Comparison of ENCODE assay signal across 8 cellular contexts in genomic region chr6:19812512-19813119, GRCh38. TPM values are rescaled to one million over a fixed set of nuclear protein-coding genes. Genes with fewer than 3 reads are reported as not detected.
DNase-seq lines count a peak whose midpoint lies in the region; ATAC-seq and TF ChIP-seq lines count a peak whose summit lies in the region.

No MANE protein-coding gene starts in this region.

- H3K9me3 ChIP-seq in heart right ventricle (peaks cover 0 to 13% (median 0%) of the 10 kb centered on the region in 11 donors), thyroid gland (no peaks in the 10 kb centered on the region)

- intact Hi-C loops in heart right ventricle (cut with DNase I) (loop anchor here in 3 of 10 donors (5.0 to 10.0 kb wide), 2 partner anchors 242 to 245 kb away; no protein-coding TSS in a partner anchor), thyroid gland (cut with DNase I) (no loop called here)

- H3K27me3 ChIP-seq in heart right ventricle (peaks cover 0 to 5% (median 0%) of the 10 kb centered on the region in 7 donors), thyroid gland (no peaks in the 10 kb centered on the region)

- POLR2A ChIA-PET in AG04449 (lab: Yijun Ruan, JAX), result no interaction called here

- TF ChIP-seq CTCF in AG04449 (IDR thresholded peaks at IDR 0.05; ENCODE audit: insufficient read depth, low read length, missing control alignments), result peak; percentile 52
- TF ChIP-seq CTCF in GM20000 (IDR thresholded peaks at IDR 0.05; ENCODE audit: extremely low read depth, missing control alignments), result peak; percentile 4
- peak; percentile 25 to 73 (median 58) for TF ChIP-seq CTCF in heart right ventricle (IDR thresholded peaks at IDR 0.05)
- peak; percentile 25 to 68 (median 62) for TF ChIP-seq CTCF in thyroid gland (IDR thresholded peaks at IDR 0.05)

- H3K4me3 ChIP-seq in AG04449 (ENCODE audit: low read depth, low read length) (no peak overlapping the region), heart right ventricle (no peak overlapping the region), thyroid gland (replicated peaks in 1 of 3) (no peak overlapping the region)

- H3K36me3 ChIP-seq in heart right ventricle (no peaks in the 10 kb centered on the region), thyroid gland (no peaks in the 10 kb centered on the region)

- DNase-seq in AG04449 (ENCODE audit: low read depth, low spot score), result no peak
- DNase-seq in GM20000 (ENCODE audit: low spot score), result peak; percentile 27
- DNase-seq in SHP77 (lab: John Stamatoyannopoulos, UW), result peak; percentile 13 to 61
- no peak for DNase-seq in heart right ventricle
- no peak for DNase-seq in thyroid gland
- no peak for DNase-seq in amniotic stem cell (lab: John Stamatoyannopoulos, UW)
- no peak for DNase-seq in stimulated activated naive CD4-positive, alpha-beta T cell treated with Interleukin-2 at 50 U/mL for 16 hours (lab: John Stamatoyannopoulos, UW)

- no peak for TF ChIP-seq POLR2A in thyroid gland (IDR thresholded peaks at IDR 0.05)

- no peak overlapping the region for H3K27ac ChIP-seq in heart right ventricle
- H3K27ac ChIP-seq in thyroid gland, result peak overlapping the region in 1 of 3 donors; percentile 37

- ATAC-seq in heart right ventricle (peak in 1 of 8 donors; percentile 67), HG03108 (IDR thresholded peaks at IDR 0.05; ENCODE audit: unreplicated experiment) (no peak)

- CTCF ChIA-PET in AG04449 (lab: Yijun Ruan, JAX), result interaction anchor here (0.7 to 1.6 kb wide), 3 partner anchors 8 to 14 kb away, joined by 3 to 5 read pairs (median 3); no protein-coding TSS in a partner anchor

- H3K4me1 ChIP-seq in heart right ventricle, result no peaks in the 10 kb centered on the region
- H3K4me1 ChIP-seq in thyroid gland, result peaks cover 7 to 11% of the 10 kb centered on the region in 2 donors

- 52 to 56% methylated on average over 6 of the region's 6 CpGs for WGBS in heart right ventricle, 2 donors
- 63 to 67% methylated on average over 6 of the region's 6 CpGs for WGBS in thyroid gland, 2 donors

RNA-seq across cellular contexts. Expression of gene ID4, which starts 24.6 kb away (rescaled TPM):
- total RNA-seq in heart right ventricle, result 1 to 10 TPM; 1.2 to 4.8 (median 2.9) TPM
- polyA plus RNA-seq in heart right ventricle, result 1 to 10 TPM; 6.9 to 9.6 TPM
- total RNA-seq in thyroid gland, result 100 to 1,000 TPM; 333 to 768 (median 629) TPM

Comparison
In these comparisons a context has a peak if more than half of its experiments do, and no peak if none do; other contexts are left out.
1. DNase-seq: peak in GM20000 (single experiment) and SHP77 (2 of 2); none in AG04449 (single experiment), heart right ventricle (0 of 2), thyroid gland (0 of 2), amniotic stem cell (single experiment) and stimulated activated naive CD4-positive, alpha-beta T cell treated with Interleukin-2 at 50 U/mL for 16 hours (single experiment).
2. CTCF ChIP-seq: peak in every context shown above with its lines; median percentile 62 in thyroid gland; 58 in heart right ventricle; 52 in AG04449; 4 in GM20000.
3. RNA of gene ID4, which starts 24.6 kb away (total RNA-seq): 333 to 768 TPM in thyroid gland; 1.2 to 4.8 TPM in heart right ventricle; every median in the first group is over 10 times any median in the second.